ENCODE assay signal across 23 cellular contexts in genomic region chrX:23364416-23364815, GRCh38. TPM values are rescaled to one million over a fixed set of nuclear protein-coding genes. Genes with fewer than 3 reads are reported as not detected.
"Had no signal": no experiment of that assay in that cellular context is flagged by ENCODE, and none has a peak within 500 bp of the region (broad histone marks: within the 10 kb centered on the region; RNA-seq: fewer than 3 reads in every experiment).

No MANE protein-coding gene starts in this region.

- H3K4me3 ChIP-seq: coronary artery, dorsolateral prefrontal cortex, esophagus muscularis mucosa, gastrocnemius medialis, heart left ventricle, hepatocyte, left lung, lower lobe of right lung had no signal

- H3K36me3 ChIP-seq: esophagus muscularis mucosa, gastrocnemius medialis, heart left ventricle, left lung, lower lobe of right lung had no signal

- H3K27me3 ChIP-seq: esophagus muscularis mucosa, hepatocyte, left lung had no signal

- DNase-seq: dermis blood vessel endothelial cell; effector CD4-positive, alpha-beta T cell; effector memory CD4-positive, alpha-beta T cell; foreskin keratinocyte; gastrocnemius medialis; heart left ventricle; left cardiac atrium; left lung; left ventricle myocardium superior; lower lobe of right lung; mesenchymal stem cell; naive thymus-derived CD4-positive, alpha-beta T cell had no signal

- FAIRE-seq: colon, endothelial cell of umbilical vein, islet of Langerhans, keratinocyte had no signal

RNA-seq across cellular contexts. Expression of gene PTCHD1, which starts 29.8 kb away (rescaled TPM):
- total RNA-seq: dermis blood vessel endothelial cell; endothelial cell of umbilical vein; fibroblast of lung; fibroblast of villous mesenchyme; foreskin keratinocyte; lung microvascular endothelial cell; naive thymus-derived CD4-positive, alpha-beta T cell had no signal
